Comparison of ENCODE assay signal across 8 cellular contexts in genomic region chr19:19459099-19459498, GRCh38. TPM values are rescaled to one million over a fixed set of nuclear protein-coding genes. Genes with fewer than 3 reads are reported as not detected.
A peak's percentile ranks its signal among the peaks of the same experiment; 100 is the strongest.
DNase-seq lines count a peak whose midpoint lies in the region; ATAC-seq, FAIRE-seq and TF ChIP-seq lines count a peak whose summit lies in the region.

No MANE protein-coding gene starts in this region.

- TF ChIP-seq CTCF in kidney (IDR thresholded peaks at IDR 0.05; ENCODE audit: borderline replicate concordance, extremely low read depth, insufficient read depth) (no peak), tibial nerve (IDR thresholded peaks at IDR 0.05) (no peak)

- peak overlapping the region; percentile 80 for H3K4me3 Mint-ChIP-seq in activated naive CD4-positive, alpha-beta T cell treated with anti-CD3 and anti-CD28 coated beads, Interleukin-2, amount 10 ng/mL, durations not matched to agents 7 days and 5 days
- H3K4me3 Mint-ChIP-seq in activated CD4-positive, alpha-beta memory T cell treated with anti-CD3 and anti-CD28 coated beads, Interleukin-2, amount 10 ng/mL, durations not matched to agents 7 days and 5 days = peak overlapping the region; percentile 80

- TF ChIP-seq EP300 in tibial nerve (IDR thresholded peaks at IDR 0.05) = no peak

- POLR2A ChIA-PET in activated CD4-positive, alpha-beta memory T cell treated with anti-CD3 and anti-CD28 coated beads, Interleukin-2, amount 10 ng/mL, durations not matched to agents 7 days and 5 days (lab: Charles Lee) = interaction anchor here (0.9 to 5.2 kb wide), 18 partner anchors 8 to 204 kb away, joined by 3 to 64 read pairs (median 5); partner anchors contain the start of genes ATP13A1 and TSSK6

- CTCF ChIA-PET in activated naive CD4-positive, alpha-beta T cell treated with anti-CD3 and anti-CD28 coated beads, Interleukin-2, amount 10 ng/mL, durations not matched to agents 7 days and 5 days (lab: Charles Lee) = interaction anchor here (0.6 to 2.9 kb wide), 5 partner anchors 10 to 891 kb away, joined by 3 to 12 read pairs (median 5); no protein-coding TSS in a partner anchor
- CTCF ChIA-PET in activated CD4-positive, alpha-beta memory T cell treated with anti-CD3 and anti-CD28 coated beads, Interleukin-2, amount 10 ng/mL, durations not matched to agents 7 days and 5 days (lab: Charles Lee) = interaction anchor here (0.7 to 1.8 kb wide), 5 partner anchors 11 to 97 kb away, joined by 3 to 8 read pairs (median 5); no protein-coding TSS in a partner anchor

- peak overlapping the region in 1 of 2 donors; percentile 57 for H3K9ac ChIP-seq in kidney (ENCODE audit: low read length in 2 of 2)

- TF ChIP-seq POLR2A in tibial nerve (IDR thresholded peaks at IDR 0.05) (no peak), GM12891 (IDR thresholded peaks at IDR 0.05; ENCODE audit: low read depth, low read length) (no peak)

- H3K4me3 ChIP-seq in kidney (ENCODE audit: low read length in 2 of 2) (no peak overlapping the region), tibial nerve (no peak overlapping the region)

- no peaks in the 10 kb centered on the region for H3K27me3 Mint-ChIP-seq in activated naive CD4-positive, alpha-beta T cell treated with anti-CD3 and anti-CD28 coated beads, Interleukin-2, amount 10 ng/mL, durations not matched to agents 7 days and 5 days
- no peaks in the 10 kb centered on the region for H3K27me3 Mint-ChIP-seq in activated CD4-positive, alpha-beta memory T cell treated with anti-CD3 and anti-CD28 coated beads, Interleukin-2, amount 10 ng/mL, durations not matched to agents 7 days and 5 days

- H3K9me3 ChIP-seq in kidney (ENCODE audit: control insufficient read depth in 1 of 2, low read length in 2 of 2) (no peaks in the 10 kb centered on the region), tibial nerve (no peaks in the 10 kb centered on the region)

- H3K4me1 ChIP-seq in kidney (ENCODE audit: control insufficient read depth in 1 of 2, insufficient read depth in 1 of 2, low read depth in 1 of 2, low read length in 2 of 2) (peaks cover 42 to 58% of the 10 kb centered on the region in 2 donors), tibial nerve (peaks cover 0 to 71% (median 60%) of the 10 kb centered on the region in 4 donors)

- intact Hi-C loops in kidney (cut with DNase I) = no loop called here

- H3K9me3 Mint-ChIP-seq in activated naive CD4-positive, alpha-beta T cell treated with anti-CD3 and anti-CD28 coated beads, Interleukin-2, amount 10 ng/mL, durations not matched to agents 7 days and 5 days = no peaks in the 10 kb centered on the region
- H3K9me3 Mint-ChIP-seq in activated CD4-positive, alpha-beta memory T cell treated with anti-CD3 and anti-CD28 coated beads, Interleukin-2, amount 10 ng/mL, durations not matched to agents 7 days and 5 days = no peaks in the 10 kb centered on the region

- peak overlapping the region; percentile 64 to 83 for H3K27ac ChIP-seq in kidney (ENCODE audit: low read depth in 2 of 2, low read length in 2 of 2)
- peak overlapping the region in 3 of 4 donors; percentile 74 to 91 (median 87) for H3K27ac ChIP-seq in tibial nerve

- no peak for FAIRE-seq in kidney (lab: Jason Lieb, UNC)
- FAIRE-seq in GM12891 (lab: Jason Lieb, UNC) = no peak

- H3K36me3 Mint-ChIP-seq in activated naive CD4-positive, alpha-beta T cell treated with anti-CD3 and anti-CD28 coated beads, Interleukin-2, amount 10 ng/mL, durations not matched to agents 7 days and 5 days = peaks cover 23% of the 10 kb centered on the region
- peaks cover 22% of the 10 kb centered on the region for H3K36me3 Mint-ChIP-seq in activated CD4-positive, alpha-beta memory T cell treated with anti-CD3 and anti-CD28 coated beads, Interleukin-2, amount 10 ng/mL, durations not matched to agents 7 days and 5 days (ENCODE audit: low read depth)

- H3K27ac Mint-ChIP-seq in activated naive CD4-positive, alpha-beta T cell treated with anti-CD3 and anti-CD28 coated beads, Interleukin-2, amount 10 ng/mL, durations not matched to agents 7 days and 5 days = peak overlapping the region; percentile 99
- peak overlapping the region; percentile 98 for H3K27ac Mint-ChIP-seq in activated CD4-positive, alpha-beta memory T cell treated with anti-CD3 and anti-CD28 coated beads, Interleukin-2, amount 10 ng/mL, durations not matched to agents 7 days and 5 days

- ATAC-seq in GM18858 (IDR thresholded peaks at IDR 0.05; ENCODE audit: unreplicated experiment) = no peak

- peaks cover 86% of the 10 kb centered on the region for H3K4me1 Mint-ChIP-seq in activated naive CD4-positive, alpha-beta T cell treated with anti-CD3 and anti-CD28 coated beads, Interleukin-2, amount 10 ng/mL, durations not matched to agents 7 days and 5 days
- H3K4me1 Mint-ChIP-seq in activated CD4-positive, alpha-beta memory T cell treated with anti-CD3 and anti-CD28 coated beads, Interleukin-2, amount 10 ng/mL, durations not matched to agents 7 days and 5 days = peaks cover 71% of the 10 kb centered on the region

- H3K27me3 ChIP-seq in tibial nerve = no peaks in the 10 kb centered on the region

- peaks cover 0 to 3% of the 10 kb centered on the region in 2 donors for H3K36me3 ChIP-seq in kidney (ENCODE audit: control insufficient read depth in 1 of 2, insufficient read depth in 2 of 2, low read length in 2 of 2)
- peaks cover 0 to 4% (median 0%) of the 10 kb centered on the region in 3 donors for H3K36me3 ChIP-seq in tibial nerve

- no peak for DNase-seq in activated naive CD4-positive, alpha-beta T cell treated with anti-CD3 and anti-CD28 coated beads, Interleukin-2, amount 10 ng/mL, durations not matched to agents 7 days and 5 days
- DNase-seq in activated naive CD4-positive, alpha-beta T cell treated with anti-CD3 and anti-CD28 coated beads, Interleukin-2, amount 50 U/mL, for 16 hours = no peak
- DNase-seq in activated CD4-positive, alpha-beta memory T cell treated with anti-CD3 and anti-CD28 coated beads, Interleukin-2, amount 10 ng/mL, durations not matched to agents 7 days and 5 days = no peak
- DNase-seq in kidney (no peak), tibial nerve (ENCODE audit: low spot score in 2 of 2) (no peak), GM12891 (ENCODE audit: insufficient read length, low spot score) (no peak)
- no peak for DNase-seq in stimulated activated CD4-positive, alpha-beta T cell treated with anti-CD3 and anti-CD28 coated beads, Interleukin-2, amount 100 ng/mL, for 24 hours

TF ChIP-seq in GM12891, 5 proteins besides CTCF, POLR2A, EP300 and RAD21:
- TF ChIP-seq POU2F2 (IDR thresholded peaks at IDR 0.05; ENCODE audit: low read depth, low read length) (no peak), PAX5 (IDR thresholded peaks at IDR 0.05; ENCODE audit: insufficient read depth, low read length, severe bottlenecking) (no peak), TAF1 (IDR thresholded peaks at IDR 0.05; ENCODE audit: low read depth, low read length) (no peak), POLR2AphosphoS5 (IDR thresholded peaks at IDR 0.05; ENCODE audit: low read depth, low read length) (no peak), SPI1 (IDR thresholded peaks at IDR 0.05; ENCODE audit: low read depth, low read length) (no peak)

RNA-seq across cellular contexts. Expression of gene GATAD2A, which starts 53.6 kb away (rescaled TPM):
- 100 to 1,000 TPM; 109 to 113 TPM for total RNA-seq in activated CD4-positive, alpha-beta memory T cell treated with anti-CD3 and anti-CD28 coated beads, Interleukin-2, amount 10 ng/mL, durations not matched to agents 7 days and 5 days
- total RNA-seq in kidney = 91.0 TPM
- 18.0 TPM for polyA plus RNA-seq in kidney (ENCODE audit: insufficient read depth, low read depth, low replicate concordance)
- 10 to 100 TPM; 34.1 to 69.6 (median 36.8) TPM for total RNA-seq in tibial nerve
- 24.8 TPM for polyA plus RNA-seq in GM12891 (2012; ENCODE audit: low read depth, missing spikeins)

RNA-seq across cellular contexts. Expression of gene TSSK6, which starts 56.2 kb away (rescaled TPM):
- 1 to 10 TPM; 5.3 to 5.7 TPM for total RNA-seq in activated CD4-positive, alpha-beta memory T cell treated with anti-CD3 and anti-CD28 coated beads, Interleukin-2, amount 10 ng/mL, durations not matched to agents 7 days and 5 days
- total RNA-seq in kidney = 3.7 TPM
- 1.4 TPM for polyA plus RNA-seq in kidney (ENCODE audit: insufficient read depth, low read depth, low replicate concordance)
- total RNA-seq in tibial nerve = 1 to 10 TPM; 1.8 to 7.2 (median 3.7) TPM
- polyA plus RNA-seq in GM12891 (2012; ENCODE audit: low read depth, missing spikeins) = 1.2 TPM

RNA-seq across cellular contexts. Expression of gene NDUFA13, which starts 56.9 kb away (rescaled TPM):
- 100 to 1,000 TPM; 371 to 388 TPM for total RNA-seq in activated CD4-positive, alpha-beta memory T cell treated with anti-CD3 and anti-CD28 coated beads, Interleukin-2, amount 10 ng/mL, durations not matched to agents 7 days and 5 days
- 328 TPM for total RNA-seq in kidney
- 627 TPM for polyA plus RNA-seq in kidney (ENCODE audit: insufficient read depth, low read depth, low replicate concordance)
- 10 to 100 TPM; 27.3 to 93.6 (median 61.6) TPM for total RNA-seq in tibial nerve
- 397 TPM for polyA plus RNA-seq in GM12891 (2012; ENCODE audit: low read depth, missing spikeins)
